Comparison of ENCODE assay signal across 23 cellular contexts in genomic region chr1:191869790-191870312, GRCh38.
"Had no signal": no experiment of that assay in that cellular context is flagged by ENCODE, and none has a peak within 500 bp of the region (broad histone marks: within the 10 kb centered on the region; RNA-seq: fewer than 3 reads in every experiment).

No MANE protein-coding gene starts in this region.

- H3K4me3 ChIP-seq: cardiac muscle cell, esophagus squamous epithelium, mucosa of descending colon, neural progenitor cell, prostate gland, right atrium auricular region, tibial artery had no signal

- H3K9ac ChIP-seq: neural progenitor cell had no signal

- DNase-seq: activated CD4-positive, alpha-beta T cell treated with anti-CD3 and anti-CD28 coated beads, Interleukin-2, amount 10 ng/mL, durations not matched to agents 24 days and 14 days; activated CD8-positive, alpha-beta T cell treated with anti-CD3 and anti-CD28 coated beads for 36 hours; activated naive CD4-positive, alpha-beta T cell; activated naive CD8-positive, alpha-beta T cell treated with anti-CD3 and anti-CD28 coated beads, Interleukin-2, amount 10 ng/mL, durations not matched to agents 7 days and 5 days; activated T-cell treated with anti-CD3 and anti-CD28 coated beads, Interleukin-2, amount 50 U/mL, for 1 hour; amygdala; effector memory CD8-positive, alpha-beta T cell; esophagus squamous epithelium; immature natural killer cell; left ventricle myocardium superior; mucosa of descending colon; naive B cell; stimulated activated CD4-positive, alpha-beta T cell treated with anti-CD3 and anti-CD28 coated beads, Interleukin-2, amount 100 ng/mL, for 24 hours; stimulated activated naive CD4-positive, alpha-beta T cell treated with Interleukin-2 at 50 U/mL for 16 hours; tibial artery had no signal

- H3K4me3 Mint-ChIP-seq: activated CD4-positive, alpha-beta T cell treated with anti-CD3 and anti-CD28 coated beads, Interleukin-2, amount 10 ng/mL, durations not matched to agents 24 days and 14 days; activated CD8-positive, alpha-beta T cell treated with anti-CD3 and anti-CD28 coated beads for 36 hours; activated naive CD8-positive, alpha-beta T cell treated with anti-CD3 and anti-CD28 coated beads, Interleukin-2, amount 10 ng/mL, durations not matched to agents 7 days and 5 days; activated T-helper 17 cell treated with anti-CD3 and anti-CD28 coated beads, Interleukin-2, amount 50 U/mL, for 72 hours; dendritic cell treated with granulocyte-macrophage colony-stimulating factor and Interleukin-4, amounts not matched to agents 40 ng/mL and 50 ng/mL, for 4 days; effector memory CD8-positive, alpha-beta T cell; immature natural killer cell; memory B cell; naive B cell; neural progenitor cell had no signal

- H3K27ac ChIP-seq: cardiac muscle cell, esophagus squamous epithelium, neural progenitor cell, prostate gland, right atrium auricular region, tibial artery had no signal

- ATAC-seq: activated CD8-positive, alpha-beta T cell treated with anti-CD3 and anti-CD28 coated beads for 36 hours; activated T-helper 17 cell treated with anti-CD3 and anti-CD28 coated beads, Interleukin-2, amount 50 U/mL, for 72 hours; effector memory CD8-positive, alpha-beta T cell; left ventricle myocardium superior; mucosa of descending colon had no signal

- H3K4me1 Mint-ChIP-seq: activated CD4-positive, alpha-beta T cell treated with anti-CD3 and anti-CD28 coated beads, Interleukin-2, amount 10 ng/mL, durations not matched to agents 24 days and 14 days; activated naive CD8-positive, alpha-beta T cell treated with anti-CD3 and anti-CD28 coated beads, Interleukin-2, amount 10 ng/mL, durations not matched to agents 7 days and 5 days; activated T-helper 17 cell treated with anti-CD3 and anti-CD28 coated beads, Interleukin-2, amount 50 U/mL, for 72 hours; immature natural killer cell; memory B cell; naive B cell; neural progenitor cell had no signal

- H3K4me2 ChIP-seq: neural progenitor cell had no signal

- H3K27me3 Mint-ChIP-seq: activated CD4-positive, alpha-beta T cell treated with anti-CD3 and anti-CD28 coated beads, Interleukin-2, amount 10 ng/mL, durations not matched to agents 24 days and 14 days; activated CD8-positive, alpha-beta T cell treated with anti-CD3 and anti-CD28 coated beads for 36 hours; activated naive CD8-positive, alpha-beta T cell treated with anti-CD3 and anti-CD28 coated beads, Interleukin-2, amount 10 ng/mL, durations not matched to agents 7 days and 5 days; activated T-helper 17 cell treated with anti-CD3 and anti-CD28 coated beads, Interleukin-2, amount 50 U/mL, for 72 hours; dendritic cell treated with granulocyte-macrophage colony-stimulating factor and Interleukin-4, amounts not matched to agents 40 ng/mL and 50 ng/mL, for 4 days; effector memory CD8-positive, alpha-beta T cell; memory B cell; naive B cell had no signal

- H3K9me3 Mint-ChIP-seq: activated CD4-positive, alpha-beta T cell treated with anti-CD3 and anti-CD28 coated beads, Interleukin-2, amount 10 ng/mL, durations not matched to agents 24 days and 14 days; activated naive CD8-positive, alpha-beta T cell treated with anti-CD3 and anti-CD28 coated beads, Interleukin-2, amount 10 ng/mL, durations not matched to agents 7 days and 5 days; neural progenitor cell had no signal

- H3K27me3 ChIP-seq: cardiac muscle cell, esophagus squamous epithelium, neural progenitor cell, right atrium auricular region, tibial artery had no signal

- H3K4me1 ChIP-seq: esophagus squamous epithelium, neural progenitor cell, prostate gland, right atrium auricular region, tibial artery had no signal

- H3K36me3 ChIP-seq: cardiac muscle cell, esophagus squamous epithelium, neural progenitor cell, prostate gland, right atrium auricular region, tibial artery had no signal

- H3K36me3 Mint-ChIP-seq: activated naive CD8-positive, alpha-beta T cell treated with anti-CD3 and anti-CD28 coated beads, Interleukin-2, amount 10 ng/mL, durations not matched to agents 7 days and 5 days; immature natural killer cell; memory B cell; naive B cell; neural progenitor cell had no signal

- H3K27ac Mint-ChIP-seq: activated CD4-positive, alpha-beta T cell treated with anti-CD3 and anti-CD28 coated beads, Interleukin-2, amount 10 ng/mL, durations not matched to agents 24 days and 14 days; activated CD8-positive, alpha-beta T cell treated with anti-CD3 and anti-CD28 coated beads for 36 hours; activated naive CD8-positive, alpha-beta T cell treated with anti-CD3 and anti-CD28 coated beads, Interleukin-2, amount 10 ng/mL, durations not matched to agents 7 days and 5 days; activated T-helper 17 cell treated with anti-CD3 and anti-CD28 coated beads, Interleukin-2, amount 50 U/mL, for 72 hours; dendritic cell treated with granulocyte-macrophage colony-stimulating factor and Interleukin-4, amounts not matched to agents 40 ng/mL and 50 ng/mL, for 4 days; effector memory CD8-positive, alpha-beta T cell; immature natural killer cell; memory B cell; naive B cell; neural progenitor cell had no signal

- H3K9me3 ChIP-seq: esophagus squamous epithelium, mucosa of descending colon, prostate gland, right atrium auricular region, tibial artery had no signal

- FAIRE-seq: urothelium cell line had no signal
